ENCODE assay signal across 7 cellular contexts in genomic region chr16:74382339-74382892, GRCh38. TPM values are rescaled to one million over a fixed set of nuclear protein-coding genes. Genes with fewer than 3 reads are reported as not detected.
"Had no signal": no experiment of that assay in that cellular context is flagged by ENCODE, and none has a peak within 500 bp of the region (broad histone marks: within the 10 kb centered on the region; RNA-seq: fewer than 3 reads in every experiment).

No MANE protein-coding gene starts in this region.

RNA-seq across cellular contexts. Expression of gene NPIPB15, which starts 6.3 kb away (rescaled TPM):
- total RNA-seq: fibroblast of lung, left ventricle myocardium superior, lower lobe of right lung, occipital lobe had no signal
- polyA plus RNA-seq: neural cell had no signal

RNA-seq across cellular contexts. Expression of gene CLEC18B, which starts 38.9 kb away (rescaled TPM):
- total RNA-seq: left ventricle myocardium superior, mononuclear cell, urinary bladder had no signal
